In the genomic region with DNA sequence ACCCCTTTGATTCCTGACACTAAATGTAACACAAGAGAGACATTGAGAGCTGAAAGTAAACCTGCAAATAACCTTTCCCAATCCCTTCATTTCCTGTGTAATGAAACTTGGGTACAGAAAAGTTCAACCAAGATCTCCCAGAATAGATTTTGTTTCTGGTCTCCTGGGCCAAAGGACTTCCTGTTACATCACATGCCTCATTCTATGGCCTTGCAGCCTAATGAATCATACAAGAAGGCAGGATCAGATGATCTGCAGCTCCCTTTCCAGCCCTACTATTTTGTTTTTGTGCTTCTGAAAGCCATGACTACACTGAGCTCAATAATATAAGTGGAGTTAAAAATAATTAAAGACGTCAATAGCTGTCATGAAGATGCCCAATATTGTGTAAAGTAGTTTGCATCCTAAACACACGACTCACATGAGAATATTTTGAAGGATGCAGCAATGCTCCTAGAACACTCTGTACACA, we compare ENCODE assay signal across 8 cellular contexts.
DNase-seq lines count a peak whose midpoint lies in the region; ATAC-seq, FAIRE-seq and TF ChIP-seq lines count a peak whose summit lies in the region.

No MANE protein-coding gene starts in this region.

- H3K4me3 Mint-ChIP-seq in H9 = no peak overlapping the region
- no peak overlapping the region for H3K4me3 Mint-ChIP-seq in effector memory CD8-positive, alpha-beta T cell
- no peak overlapping the region for H3K4me3 Mint-ChIP-seq in stimulated activated memory B cell treated with anti-CD40 and anti-IgM and Interleukin-4, amounts not matched to agents 10 μg/mL and 1 μg/mL and 100 μg/mL, for 72 hours

- no peaks in the 10 kb centered on the region for H3K79me1 ChIP-seq in H9 (ENCODE audit: insufficient read depth, low read depth, low read length, poor library complexity, severe bottlenecking)

- H2AFZ ChIP-seq in Karpas-422 (ENCODE audit: low read length) (peak overlapping the region; percentile 73; the same call in 1 of the 2 replicates), H9 (ENCODE audit: low read length) (no peak overlapping the region)

- H4K8ac ChIP-seq in H9 (replicated peaks; ENCODE audit: insufficient read length, low read depth, low read length) = no peak overlapping the region

- H2BK20ac ChIP-seq in H9 (ENCODE audit: low read depth, low read length, poor library complexity, severe bottlenecking) = no peak overlapping the region

- WGBS in H9 (ENCODE audit: extremely low coverage, insufficient read length, low lambda C conversion rate) = no CpG with 5 or more reads among the region's 2 CpGs

- H3K14ac ChIP-seq in H9 (ENCODE audit: insufficient read depth, low read length) = no peak overlapping the region

- H3K9me2 ChIP-seq in Karpas-422 (replicated peaks; ENCODE audit: insufficient read depth, low read length) = no peaks in the 10 kb centered on the region

- FAIRE-seq in GM12891 (lab: Jason Lieb, UNC) = no peak

- no peak overlapping the region for H2BK120ac ChIP-seq in H9 (ENCODE audit: low read depth, low read length, poor library complexity, severe bottlenecking)

- no peak overlapping the region for H3K4ac ChIP-seq in H9 (ENCODE audit: low read depth, low read length)

- H3K4me1 ChIP-seq in Karpas-422 (ENCODE audit: low read length) = peaks cover 7% of the 10 kb centered on the region
- no peaks in the 10 kb centered on the region for H3K4me1 ChIP-seq in H9 (ENCODE audit: insufficient read depth, low read length)

- no peak overlapping the region for H4K91ac ChIP-seq in H9 (ENCODE audit: insufficient read length, low read depth, low read length)

- no peak overlapping the region for H3K4me3 ChIP-seq in Karpas-422 (ENCODE audit: low read length)
- H3K4me3 ChIP-seq in brain microvascular endothelial cell (ENCODE audit: low read depth, low read length) = no peak overlapping the region

- H3K79me2 ChIP-seq in Karpas-422 (ENCODE audit: low read length) (no peaks in the 10 kb centered on the region), H9 (ENCODE audit: insufficient read depth, low read length) (no peaks in the 10 kb centered on the region)

- H4K5ac ChIP-seq in H9 (ENCODE audit: insufficient read length, low read depth, low read length) = no peak overlapping the region

- H3K4me2 ChIP-seq in Karpas-422 (ENCODE audit: low read depth, low read length, poor library complexity, severe bottlenecking) = no peak overlapping the region
- no peak overlapping the region for H3K4me2 ChIP-seq in H9 (ENCODE audit: insufficient read depth, insufficient read length, low read length)

- no peaks in the 10 kb centered on the region for H3K27me3 Mint-ChIP-seq in H9 (ENCODE audit: low read depth)
- H3K27me3 Mint-ChIP-seq in effector memory CD8-positive, alpha-beta T cell = no peaks in the 10 kb centered on the region
- no peaks in the 10 kb centered on the region for H3K27me3 Mint-ChIP-seq in stimulated activated memory B cell treated with anti-CD40 and anti-IgM and Interleukin-4, amounts not matched to agents 10 μg/mL and 1 μg/mL and 100 μg/mL, for 72 hours

- no peak for DNase-seq in GM12891 (ENCODE audit: insufficient read length, low spot score)
- peak; percentile 49 for DNase-seq in Karpas-422
- DNase-seq in brain microvascular endothelial cell = peak; percentile 96
- DNase-seq in non-pigmented ciliary epithelial cell (ENCODE audit: low read depth) = peak; percentile 89
- no peak for DNase-seq in stimulated activated CD4-positive, alpha-beta T cell treated with anti-CD3 and anti-CD28 coated beads, Interleukin-2, amount 100 ng/mL, for 48 hours
- DNase-seq in H9 = no peak
- DNase-seq in effector memory CD8-positive, alpha-beta T cell = no peak

- in situ Hi-C loops in brain microvascular endothelial cell (cut with HindIII; ENCODE audit: low pct_ligation_motif_present, low sequenced_read_pairs) = no loop called here

- no peak for ATAC-seq in effector memory CD8-positive, alpha-beta T cell (replicated peaks)
- no peak for ATAC-seq in stimulated activated memory B cell treated with anti-CD40 and anti-IgM and Interleukin-4, amounts not matched to agents 10 μg/mL and 1 μg/mL and 100 μg/mL, for 72 hours

- H3K27me3 ChIP-seq in Karpas-422 (ENCODE audit: low read length) = no peaks in the 10 kb centered on the region
- H3K27me3 ChIP-seq in brain microvascular endothelial cell (replicated peaks) = no peaks in the 10 kb centered on the region
- H3K27me3 ChIP-seq in H9 (ENCODE audit: insufficient read depth, low read length) = no peaks in the 10 kb centered on the region

- H3K56ac ChIP-seq in H9 (ENCODE audit: insufficient read length, low read depth, low read length) = no peak overlapping the region

- no peak overlapping the region for H2AK5ac ChIP-seq in H9 (ENCODE audit: insufficient read length, low read length)

- H2BK5ac ChIP-seq in H9 (ENCODE audit: insufficient read length, low read length) = no peak overlapping the region

- TF ChIP-seq CTCF in brain microvascular endothelial cell (IDR thresholded peaks at IDR 0.05; ENCODE audit: low read depth, low read length, missing control alignments) (no peak), H9 (conservative IDR thresholded peaks at IDR 0.05) (no peak)

- no peak for TF ChIP-seq POLR2A in GM12891 (IDR thresholded peaks at IDR 0.05; ENCODE audit: low read depth, low read length)

- H4K20me1 ChIP-seq in Karpas-422 (ENCODE audit: insufficient read depth, low read depth, low read length) (no peaks in the 10 kb centered on the region), H9 (ENCODE audit: control insufficient read depth, insufficient read depth, insufficient read length) (no peaks in the 10 kb centered on the region)

- peaks cover 8 to 12% of the 10 kb centered on the region in 2 experiments for H3K9me3 Mint-ChIP-seq in H9
- no peaks in the 10 kb centered on the region for H3K9me3 Mint-ChIP-seq in effector memory CD8-positive, alpha-beta T cell
- peaks cover 3% of the 10 kb centered on the region for H3K9me3 Mint-ChIP-seq in stimulated activated memory B cell treated with anti-CD40 and anti-IgM and Interleukin-4, amounts not matched to agents 10 μg/mL and 1 μg/mL and 100 μg/mL, for 72 hours

- no peak overlapping the region for H3T11ph ChIP-seq in H9 (ENCODE audit: low read length)

- no peaks in the 10 kb centered on the region for H3K23me2 ChIP-seq in H9 (ENCODE audit: insufficient read length, low read depth, low read length, poor library complexity, severe bottlenecking)

- H3K36me3 Mint-ChIP-seq in H9 (ENCODE audit: insufficient read depth in 1 of 3, low read depth in 3 of 3) = peaks cover 4 to 9% (median 7%) of the 10 kb centered on the region in 3 experiments; a peak in 4 of 7 replicates
- no peaks in the 10 kb centered on the region for H3K36me3 Mint-ChIP-seq in effector memory CD8-positive, alpha-beta T cell (ENCODE audit: insufficient read depth)
- peaks cover 6% of the 10 kb centered on the region for H3K36me3 Mint-ChIP-seq in stimulated activated memory B cell treated with anti-CD40 and anti-IgM and Interleukin-4, amounts not matched to agents 10 μg/mL and 1 μg/mL and 100 μg/mL, for 72 hours

- peaks cover 4 to 5% of the 10 kb centered on the region in 2 experiments for H3K4me1 Mint-ChIP-seq in H9
- H3K4me1 Mint-ChIP-seq in effector memory CD8-positive, alpha-beta T cell (ENCODE audit: low read depth in 2 of 2) = no peaks in the 10 kb centered on the region
- H3K4me1 Mint-ChIP-seq in stimulated activated memory B cell treated with anti-CD40 and anti-IgM and Interleukin-4, amounts not matched to agents 10 μg/mL and 1 μg/mL and 100 μg/mL, for 72 hours = peaks cover 7% of the 10 kb centered on the region

- H3K36me3 ChIP-seq in Karpas-422 (ENCODE audit: insufficient read depth, low read length) (no peaks in the 10 kb centered on the region), brain microvascular endothelial cell (replicated peaks) (no peaks in the 10 kb centered on the region)

- H2BK15ac ChIP-seq in H9 (ENCODE audit: low read depth, low read length) = no peak overlapping the region

- H3K9ac ChIP-seq in Karpas-422 (ENCODE audit: low read length) (no peak overlapping the region), H9 (ENCODE audit: extremely low read depth, insufficient read length, low read length) (no peak overlapping the region)

- no peak overlapping the region for H3K23ac ChIP-seq in H9 (ENCODE audit: insufficient read length, low read depth, low read length)

- no peak overlapping the region for H3K27ac Mint-ChIP-seq in H9
- H3K27ac Mint-ChIP-seq in effector memory CD8-positive, alpha-beta T cell = no peak overlapping the region
- no peak overlapping the region for H3K27ac Mint-ChIP-seq in stimulated activated memory B cell treated with anti-CD40 and anti-IgM and Interleukin-4, amounts not matched to agents 10 μg/mL and 1 μg/mL and 100 μg/mL, for 72 hours

- H3K27ac ChIP-seq in Karpas-422 (ENCODE audit: low read length) (no peak overlapping the region), brain microvascular endothelial cell (peak overlapping the region; percentile 92), H9 (ENCODE audit: insufficient read length, low read depth, low read length) (no peak overlapping the region)

- H3K18ac ChIP-seq in H9 (ENCODE audit: insufficient read length, low read depth, low read length) = no peak overlapping the region

- no peaks in the 10 kb centered on the region for H3K9me3 ChIP-seq in Karpas-422 (ENCODE audit: low read length)
- no peaks in the 10 kb centered on the region for H3K9me3 ChIP-seq in H9 (ENCODE audit: control insufficient read depth, low read depth, low read length)

- no peak overlapping the region for H2BK12ac ChIP-seq in H9 (ENCODE audit: insufficient read length, low read depth, low read length)

TF ChIP-seq in GM12891, 5 proteins besides CTCF, POLR2A, EP300 and RAD21:
- TF ChIP-seq PAX5 (IDR thresholded peaks at IDR 0.05; ENCODE audit: insufficient read depth, low read length, severe bottlenecking) = no peak
- TF ChIP-seq SPI1 (IDR thresholded peaks at IDR 0.05; ENCODE audit: low read depth, low read length) = peak; percentile 29; the same call in 1 of the 2 replicates
- no peak for TF ChIP-seq POLR2AphosphoS5 (IDR thresholded peaks at IDR 0.05; ENCODE audit: low read depth, low read length)
- TF ChIP-seq POU2F2 (IDR thresholded peaks at IDR 0.05; ENCODE audit: low read depth, low read length) = no peak
- no peak for TF ChIP-seq TAF1 (IDR thresholded peaks at IDR 0.05; ENCODE audit: low read depth, low read length)

Comparison
In these comparisons a context has a peak if more than half of its experiments do, and no peak if none do; other contexts are left out.
1. DNase-seq: peak in Karpas-422 (single experiment), brain microvascular endothelial cell (single experiment) and non-pigmented ciliary epithelial cell (single experiment); none in GM12891 (single experiment), stimulated activated CD4-positive, alpha-beta T cell treated with anti-CD3 and anti-CD28 coated beads, Interleukin-2, amount 100 ng/mL, for 48 hours (0 of 2), H9 (single experiment) and effector memory CD8-positive, alpha-beta T cell (0 of 3).